In genomic region chr14:22897357-22897756, GRCh38 we compare ENCODE assay signal across 1 cellular context.
TF ChIP-seq lines count a peak whose summit lies in the region.

No MANE protein-coding gene starts in this region.

TF ChIP-seq in K562, 482 proteins besides CTCF, POLR2A, EP300 and RAD21 (continued from another document and continues in another):
- TF ChIP-seq, protein P1, sequence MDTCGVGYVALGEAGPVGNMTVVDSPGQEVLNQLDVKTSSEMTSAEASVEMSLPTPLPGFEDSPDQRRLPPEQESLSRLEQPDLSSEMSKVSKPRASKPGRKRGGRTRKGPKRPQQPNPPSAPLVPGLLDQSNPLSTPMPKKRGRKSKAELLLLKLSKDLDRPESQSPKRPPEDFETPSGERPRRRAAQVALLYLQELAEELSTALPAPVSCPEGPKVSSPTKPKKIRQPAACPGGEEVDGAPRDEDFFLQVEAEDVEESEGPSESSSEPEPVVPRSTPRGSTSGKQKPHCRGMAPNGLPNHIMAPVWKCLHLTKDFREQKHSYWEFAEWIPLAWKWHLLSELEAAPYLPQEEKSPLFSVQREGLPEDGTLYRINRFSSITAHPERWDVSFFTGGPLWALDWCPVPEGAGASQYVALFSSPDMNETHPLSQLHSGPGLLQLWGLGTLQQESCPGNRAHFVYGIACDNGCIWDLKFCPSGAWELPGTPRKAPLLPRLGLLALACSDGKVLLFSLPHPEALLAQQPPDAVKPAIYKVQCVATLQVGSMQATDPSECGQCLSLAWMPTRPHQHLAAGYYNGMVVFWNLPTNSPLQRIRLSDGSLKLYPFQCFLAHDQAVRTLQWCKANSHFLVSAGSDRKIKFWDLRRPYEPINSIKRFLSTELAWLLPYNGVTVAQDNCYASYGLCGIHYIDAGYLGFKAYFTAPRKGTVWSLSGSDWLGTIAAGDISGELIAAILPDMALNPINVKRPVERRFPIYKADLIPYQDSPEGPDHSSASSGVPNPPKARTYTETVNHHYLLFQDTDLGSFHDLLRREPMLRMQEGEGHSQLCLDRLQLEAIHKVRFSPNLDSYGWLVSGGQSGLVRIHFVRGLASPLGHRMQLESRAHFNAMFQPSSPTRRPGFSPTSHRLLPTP (IDR thresholded peaks at IDR 0.05; ENCODE audit: borderline replicate concordance, extremely low read depth, insufficient read length), result no peak
- TF ChIP-seq EHMT2 (IDR thresholded peaks at IDR 0.05), result peak; percentile 70
- TF ChIP-seq ZNF253 (CRISPR knock-in tag; conservative IDR thresholded peaks at IDR 0.05), result no peak
- no peak for TF ChIP-seq ZSCAN32 (CRISPR knock-in tag; IDR thresholded peaks at IDR 0.05)
- TF ChIP-seq NFIC (IDR thresholded peaks at IDR 0.05), result peak; percentile 90
- TF ChIP-seq SREBF1 (IDR thresholded peaks at IDR 0.05; ENCODE audit: borderline replicate concordance, low read depth, low read length), result no peak
- TF ChIP-seq, protein P2, sequence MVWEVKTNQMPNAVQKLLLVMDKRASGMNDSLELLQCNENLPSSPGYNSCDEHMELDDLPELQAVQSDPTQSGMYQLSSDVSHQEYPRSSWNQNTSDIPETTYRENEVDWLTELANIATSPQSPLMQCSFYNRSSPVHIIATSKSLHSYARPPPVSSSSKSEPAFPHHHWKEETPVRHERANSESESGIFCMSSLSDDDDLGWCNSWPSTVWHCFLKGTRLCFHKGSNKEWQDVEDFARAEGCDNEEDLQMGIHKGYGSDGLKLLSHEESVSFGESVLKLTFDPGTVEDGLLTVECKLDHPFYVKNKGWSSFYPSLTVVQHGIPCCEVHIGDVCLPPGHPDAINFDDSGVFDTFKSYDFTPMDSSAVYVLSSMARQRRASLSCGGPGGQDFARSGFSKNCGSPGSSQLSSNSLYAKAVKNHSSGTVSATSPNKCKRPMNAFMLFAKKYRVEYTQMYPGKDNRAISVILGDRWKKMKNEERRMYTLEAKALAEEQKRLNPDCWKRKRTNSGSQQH (CRISPR knock-in tag; IDR thresholded peaks at IDR 0.05), result no peak
- TF ChIP-seq, protein P3, sequence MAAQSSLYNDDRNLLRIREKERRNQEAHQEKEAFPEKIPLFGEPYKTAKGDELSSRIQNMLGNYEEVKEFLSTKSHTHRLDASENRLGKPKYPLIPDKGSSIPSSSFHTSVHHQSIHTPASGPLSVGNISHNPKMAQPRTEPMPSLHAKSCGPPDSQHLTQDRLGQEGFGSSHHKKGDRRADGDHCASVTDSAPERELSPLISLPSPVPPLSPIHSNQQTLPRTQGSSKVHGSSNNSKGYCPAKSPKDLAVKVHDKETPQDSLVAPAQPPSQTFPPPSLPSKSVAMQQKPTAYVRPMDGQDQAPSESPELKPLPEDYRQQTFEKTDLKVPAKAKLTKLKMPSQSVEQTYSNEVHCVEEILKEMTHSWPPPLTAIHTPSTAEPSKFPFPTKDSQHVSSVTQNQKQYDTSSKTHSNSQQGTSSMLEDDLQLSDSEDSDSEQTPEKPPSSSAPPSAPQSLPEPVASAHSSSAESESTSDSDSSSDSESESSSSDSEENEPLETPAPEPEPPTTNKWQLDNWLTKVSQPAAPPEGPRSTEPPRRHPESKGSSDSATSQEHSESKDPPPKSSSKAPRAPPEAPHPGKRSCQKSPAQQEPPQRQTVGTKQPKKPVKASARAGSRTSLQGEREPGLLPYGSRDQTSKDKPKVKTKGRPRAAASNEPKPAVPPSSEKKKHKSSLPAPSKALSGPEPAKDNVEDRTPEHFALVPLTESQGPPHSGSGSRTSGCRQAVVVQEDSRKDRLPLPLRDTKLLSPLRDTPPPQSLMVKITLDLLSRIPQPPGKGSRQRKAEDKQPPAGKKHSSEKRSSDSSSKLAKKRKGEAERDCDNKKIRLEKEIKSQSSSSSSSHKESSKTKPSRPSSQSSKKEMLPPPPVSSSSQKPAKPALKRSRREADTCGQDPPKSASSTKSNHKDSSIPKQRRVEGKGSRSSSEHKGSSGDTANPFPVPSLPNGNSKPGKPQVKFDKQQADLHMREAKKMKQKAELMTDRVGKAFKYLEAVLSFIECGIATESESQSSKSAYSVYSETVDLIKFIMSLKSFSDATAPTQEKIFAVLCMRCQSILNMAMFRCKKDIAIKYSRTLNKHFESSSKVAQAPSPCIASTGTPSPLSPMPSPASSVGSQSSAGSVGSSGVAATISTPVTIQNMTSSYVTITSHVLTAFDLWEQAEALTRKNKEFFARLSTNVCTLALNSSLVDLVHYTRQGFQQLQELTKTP (IDR thresholded peaks at IDR 0.05; ENCODE audit: low read depth in 1 of 2, partially characterized antibody in 2 of 2), result no peak
- no peak for TF ChIP-seq IFI16 (CRISPR knock-in tag; IDR thresholded peaks at IDR 0.05)
- peak; percentile 93 for TF ChIP-seq TAL1 (IDR thresholded peaks at IDR 0.05)
- no peak for TF ChIP-seq SNRNP70 (optimal IDR thresholded peaks at IDR 0.05; ENCODE audit: low read depth, low read length)
- peak; percentile 15; the same call in 1 of the 2 replicates for TF ChIP-seq EP400 (IDR thresholded peaks at IDR 0.05)
- TF ChIP-seq RUNX1 (IDR thresholded peaks at IDR 0.05; ENCODE audit: low read depth), result 0 out of 2 replicates have a peak, but pooled peaks have one; percentile 69
- TF ChIP-seq PHB2 (IDR thresholded peaks at IDR 0.05; ENCODE audit: low read depth), result peak; percentile 86; the same call in 1 of the 2 replicates
- no peak for TF ChIP-seq XRCC3 (IDR thresholded peaks at IDR 0.05)
- peak; percentile 94 for TF ChIP-seq ARID1B (IDR thresholded peaks at IDR 0.05)
- no peak for TF ChIP-seq GABPB1 (CRISPR knock-in tag; IDR thresholded peaks at IDR 0.05)
- no peak for TF ChIP-seq PHF20 (IDR thresholded peaks at IDR 0.05; ENCODE audit: partially characterized antibody)
- no peak for TF ChIP-seq ZNF699 (CRISPR knock-in tag; IDR thresholded peaks at IDR 0.05; ENCODE audit: insufficient replicate concordance)
- TF ChIP-seq ETV6 (IDR thresholded peaks at IDR 0.05; ENCODE audit: borderline replicate concordance in 1 of 2, low read depth in 2 of 2, low read length in 1 of 2), result no peak
- TF ChIP-seq ETV6 (CRISPR knock-in tag; IDR thresholded peaks at IDR 0.05; ENCODE audit: borderline replicate concordance), result no peak
- no peak for TF ChIP-seq NFYB (IDR thresholded peaks at IDR 0.05; ENCODE audit: extremely low read depth, insufficient read length)
- no peak for TF ChIP-seq MCM7 (IDR thresholded peaks at IDR 0.05)
- no peak for TF ChIP-seq ZBTB12 (CRISPR knock-in tag; IDR thresholded peaks at IDR 0.05)
- TF ChIP-seq POLR2G (IDR thresholded peaks at IDR 0.05; ENCODE audit: low read depth, low read length), result no peak
- TF ChIP-seq SETDB1 (IDR thresholded peaks at IDR 0.05; ENCODE audit: low read length), result no peak
- no peak for TF ChIP-seq CGGBP1 (CRISPR knock-in tag; IDR thresholded peaks at IDR 0.05)
- TF ChIP-seq IRF2 (CRISPR knock-in tag; IDR thresholded peaks at IDR 0.05), result no peak
- TF ChIP-seq ZNF239 (CRISPR knock-in tag; IDR thresholded peaks at IDR 0.05), result no peak
- TF ChIP-seq GTF2E2 (tag; IDR thresholded peaks at IDR 0.05), result no peak
- TF ChIP-seq PCBP1 (IDR thresholded peaks at IDR 0.05; ENCODE audit: low read depth, low read length, poor library complexity, severe bottlenecking), result no peak
- TF ChIP-seq ZNF316 (IDR thresholded peaks at IDR 0.05), result peak; percentile 77
- no peak for TF ChIP-seq HOXB6 (CRISPR knock-in tag; IDR thresholded peaks at IDR 0.05; ENCODE audit: borderline replicate concordance)
- no peak for TF ChIP-seq ZBTB9 (CRISPR knock-in tag; IDR thresholded peaks at IDR 0.05)
- TF ChIP-seq SIX5 (IDR thresholded peaks at IDR 0.05; ENCODE audit: borderline replicate concordance in 1 of 2, insufficient read depth in 1 of 2, low read depth in 1 of 2, low read length in 2 of 2), result no peak
- no peak for TF ChIP-seq POLR3A (IDR thresholded peaks at IDR 0.05; ENCODE audit: borderline replicate concordance, extremely low read depth, insufficient read depth, insufficient read length)
- TF ChIP-seq, protein P4, sequence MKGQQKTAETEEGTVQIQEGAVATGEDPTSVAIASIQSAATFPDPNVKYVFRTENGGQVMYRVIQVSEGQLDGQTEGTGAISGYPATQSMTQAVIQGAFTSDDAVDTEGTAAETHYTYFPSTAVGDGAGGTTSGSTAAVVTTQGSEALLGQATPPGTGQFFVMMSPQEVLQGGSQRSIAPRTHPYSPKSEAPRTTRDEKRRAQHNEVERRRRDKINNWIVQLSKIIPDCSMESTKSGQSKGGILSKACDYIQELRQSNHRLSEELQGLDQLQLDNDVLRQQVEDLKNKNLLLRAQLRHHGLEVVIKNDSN (CRISPR knock-in tag; IDR thresholded peaks at IDR 0.05), result no peak
- 0 out of 2 replicates have a peak, but pooled peaks have one; percentile 23 for TF ChIP-seq CBX5 (IDR thresholded peaks at IDR 0.05; ENCODE audit: borderline replicate concordance, low read depth)
- no peak for TF ChIP-seq BACH1 (tag; IDR thresholded peaks at IDR 0.05)
- TF ChIP-seq FOXJ3 (CRISPR knock-in tag; IDR thresholded peaks at IDR 0.05), result no peak
- no peak for TF ChIP-seq ZNF354B (CRISPR knock-in tag; IDR thresholded peaks at IDR 0.05)
- TF ChIP-seq CUX1 (CRISPR knock-in tag; IDR thresholded peaks at IDR 0.05), result no peak
- TF ChIP-seq ARNT (IDR thresholded peaks at IDR 0.05), result peak in 1 of 2 experiments; percentile 90; a peak in 2 of 4 replicates
- no peak for TF ChIP-seq FOSL1 (tag; conservative IDR thresholded peaks at IDR 0.05)
- no peak for TF ChIP-seq WHSC1 (IDR thresholded peaks at IDR 0.05; ENCODE audit: low read length)
- no peak for TF ChIP-seq E4F1 (CRISPR knock-in tag; IDR thresholded peaks at IDR 0.05; ENCODE audit: borderline replicate concordance)
- no peak for TF ChIP-seq FOXA1 (IDR thresholded peaks at IDR 0.05; ENCODE audit: borderline replicate concordance)
